26 cellular contexts compared by ENCODE assay signal in genomic region chr9:2663486-2663885, GRCh38. TPM values are rescaled to one million over a fixed set of nuclear protein-coding genes. Genes with fewer than 3 reads are reported as not detected.
DNase-seq lines count a peak whose midpoint lies in the region; TF ChIP-seq lines count a peak whose summit lies in the region.
"Had no signal": no experiment of that assay in that cellular context is flagged by ENCODE, and none has a peak within 500 bp of the region (broad histone marks: within the 10 kb centered on the region; RNA-seq: fewer than 3 reads in every experiment).

No MANE protein-coding gene starts in this region.

- H3K27ac ChIP-seq in stomach: peak overlapping the region in 1 of 5 donors; percentile 31
- H3K27ac ChIP-seq: ascending aorta, epithelial cell of prostate, hepatocyte, neutrophil, right lobe of liver, SK-N-MC, thoracic aorta had no signal

- intact Hi-C loops in lower leg skin (cut with DNase I; ENCODE audit: low total_unique reads): no loop called here
- intact Hi-C loops in stomach (cut with DNase I; ENCODE audit: low total_unique reads): no loop called here

- TF ChIP-seq CTCF in lower leg skin (IDR thresholded peaks at IDR 0.05): no peak
- no peak for TF ChIP-seq CTCF in stomach (IDR thresholded peaks at IDR 0.05)

- DNase-seq in G401 (ENCODE audit: low spot score): peak; percentile 94
- peak; percentile 25 to 73 for DNase-seq in cerebellar nuclear complex (lab: John Stamatoyannopoulos, UW)
- DNase-seq in left kidney (ENCODE audit: low read depth, low spot score): peak; percentile 7
- peak; percentile 4 for DNase-seq in skeletal muscle cell (ENCODE audit: low read depth)
- no peak for DNase-seq in COR-L47 (lab: John Stamatoyannopoulos, UW)
- no peak for DNase-seq in KBM-7
- no peak for DNase-seq in lower leg skin (ENCODE audit: low spot score in 2 of 2)
- DNase-seq in stomach: no peak
- DNase-seq: activated CD4-positive, alpha-beta T cell treated with anti-CD3 and anti-CD28 coated beads, Interleukin-2, amount 50 U/mL, for 1 hour; CD4-positive, alpha-beta memory T cell; HFFc6; mammary epithelial cell; NCI-H1048; NCI-H2081; NCI-H524 treated with DMSO at 0.1 percent for 48 hours; right lobe of liver had no signal

- TF ChIP-seq POLR2A in lower leg skin (IDR thresholded peaks at IDR 0.05) (no peak), stomach (IDR thresholded peaks at IDR 0.05) (no peak)

- no peak overlapping the region for H3K4me3 ChIP-seq in skeletal muscle cell (ENCODE audit: low read depth, low read length)
- no peak overlapping the region for H3K4me3 ChIP-seq in lower leg skin (ENCODE audit: low read depth, poor library complexity, severe bottlenecking)
- no peak overlapping the region for H3K4me3 ChIP-seq in stomach
- H3K4me3 ChIP-seq: ascending aorta, hepatocyte, right lobe of liver, SK-N-MC, thoracic aorta had no signal

- 59 to 71% methylated on average over 5 of the region's 5 CpGs for WGBS in lower leg skin, 2 donors
- WGBS in stomach, 5 donors: 70 to 87% (median 82%) methylated on average over 5 of the region's 5 CpGs

- no peaks in the 10 kb centered on the region for H3K9me3 ChIP-seq in stomach
- H3K9me3 ChIP-seq: ascending aorta, neutrophil, right lobe of liver, thoracic aorta had no signal

- H3K27me3 ChIP-seq in stomach: no peaks in the 10 kb centered on the region
- H3K27me3 ChIP-seq: ascending aorta, hepatocyte, neutrophil, right lobe of liver had no signal

- TF ChIP-seq EP300 in stomach (IDR thresholded peaks at IDR 0.05): no peak

- no peaks in the 10 kb centered on the region for H3K36me3 ChIP-seq in stomach
- H3K36me3 ChIP-seq: ascending aorta, neutrophil, right lobe of liver, thoracic aorta had no signal

- peaks cover 0 to 7% (median 4%) of the 10 kb centered on the region in 4 donors for H3K4me1 ChIP-seq in stomach
- H3K4me1 ChIP-seq: ascending aorta, right lobe of liver had no signal

- in situ Hi-C loops in G401 (cut with HindIII; ENCODE audit: low sequenced_read_pairs): no loop called here
- in situ Hi-C loops in KBM-7 (cut with MboI; ENCODE audit: low pct_unique_long_range_greater_than_20kb, low sequenced_read_pairs): no loop called here

RNA-seq across cellular contexts. Expression of gene VLDLR, which starts 41.9 kb away (rescaled TPM):
- total RNA-seq in G401 (2014; rRNA removed; shearing (Covaris generic)): not detected in 2 replicates
- 1 to 10 TPM; 1.6 to 9.6 (median 3.2) TPM for total RNA-seq in lower leg skin
- 100 to 1,000 TPM in 1 of 5 donors, 10 to 100 TPM in 2, 1 to 10 TPM in 2; 3.2 to 110 (median 21.3) TPM for total RNA-seq in stomach
- 1 to 10 TPM; 2.1 to 7.0 (median 2.8) TPM for polyA plus RNA-seq in stomach

RNA-seq across cellular contexts. Expression of gene KCNV2, which starts 53.8 kb away (rescaled TPM):
- not detected in 2 replicates for total RNA-seq in G401 (2014; rRNA removed; shearing (Covaris generic))
- total RNA-seq in lower leg skin (not detected), stomach (not detected)
- not detected for polyA plus RNA-seq in stomach
- total RNA-seq: activated T-helper 17 cell treated with anti-CD3 and anti-CD28 coated beads, Interleukin-2, amount 50 U/mL, for 72 hours; ascending aorta; CD4-positive, alpha-beta memory T cell; fibroblast of villous mesenchyme; hepatocyte; HFFc6; HT1080; mammary epithelial cell; right lobe of liver; T-helper 2 cell treated with Interferon-gamma antibody and Interleukin-4, amounts not matched to agents 100 ng/mL and 5 ng/mL, for 36 hours; thoracic aorta had no signal
- polyA plus RNA-seq: CD4-positive, alpha-beta memory T cell; mammary epithelial cell had no signal

Comparison
In these comparisons a context has a peak if more than half of its experiments do, and no peak if none do; other contexts are left out.
1. DNase-seq: peak in G401 (single experiment), cerebellar nuclear complex (2 of 2), left kidney (single experiment) and skeletal muscle cell (single experiment); none in COR-L47 (single experiment), KBM-7 (single experiment), lower leg skin (0 of 2) and stomach (single experiment).